16 cellular contexts compared by ENCODE assay signal in the genomic region with DNA sequence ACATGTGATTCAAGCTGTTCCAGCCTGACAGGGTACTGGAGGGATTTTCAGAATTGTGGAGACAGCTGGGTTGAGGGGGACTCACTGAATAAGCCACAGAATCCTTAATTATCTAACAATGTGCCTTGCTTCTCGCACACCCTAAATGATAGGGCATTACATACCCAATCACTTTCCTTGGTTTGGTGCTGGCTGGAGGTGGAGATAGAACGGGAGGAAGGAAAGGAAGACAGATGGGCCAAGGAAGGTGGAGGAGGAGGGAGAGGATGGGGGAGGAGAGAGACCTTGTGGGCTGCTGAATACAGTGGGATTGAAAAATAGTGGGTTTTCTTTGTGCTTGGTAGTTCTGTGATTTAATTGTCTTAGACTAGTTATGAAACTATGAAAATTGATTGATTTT. TPM values are rescaled to one million over a fixed set of nuclear protein-coding genes. Genes with fewer than 3 reads are reported as not detected.
DNase-seq lines count a peak whose midpoint lies in the region; ATAC-seq and TF ChIP-seq lines count a peak whose summit lies in the region.
"Had no signal": no experiment of that assay in that cellular context is flagged by ENCODE, and none has a peak within 500 bp of the region (broad histone marks: within the 10 kb centered on the region; RNA-seq: fewer than 3 reads in every experiment).

No MANE protein-coding gene starts in this region.

- H3K4me3 Mint-ChIP-seq in GM23338 (no peak overlapping the region), glutamatergic neuron (ENCODE audit: unreplicated experiment) (peak overlapping the region; percentile 70)
- no peak overlapping the region for H3K4me3 Mint-ChIP-seq in activated T-helper 2 cell treated with anti-CD3 and anti-CD28 coated beads, Interferon-gamma antibody, Interleukin-2, Interleukin-4, amounts not matched to agents 10 μg/mL and 5 μg/mL and 100 μg/mL, durations not matched to agents 14 hours and 24 hours and 36 hours (ENCODE audit: low read depth)

- ATAC-seq in GM23338, result peak; percentile 62
- ATAC-seq: GM12878, SK-N-SH treated with all-trans-retinoic acid at 6 μM for 48 hours had no signal

- intact Hi-C loops in activated T-helper 2 cell treated with anti-CD3 and anti-CD28 coated beads, Interferon-gamma antibody, Interleukin-2, Interleukin-4, amounts not matched to agents 10 μg/mL and 5 μg/mL and 100 μg/mL, durations not matched to agents 14 hours and 24 hours and 36 hours (cut with micrococcal nuclease), result no loop called here

- peaks cover 96% of the 10 kb centered on the region for H3K79me2 ChIP-seq in GM23338 (replicated peaks; ENCODE audit: insufficient read depth)
- no peaks in the 10 kb centered on the region for H3K79me2 ChIP-seq in SK-N-SH (ENCODE audit: insufficient read depth)

- TF ChIP-seq RAD21 in SK-N-SH (IDR thresholded peaks at IDR 0.05; ENCODE audit: low read length), result no peak

- H3K4me1 Mint-ChIP-seq in GM23338, result peaks cover 71% of the 10 kb centered on the region
- H3K4me1 Mint-ChIP-seq in glutamatergic neuron (ENCODE audit: low read depth, unreplicated experiment), result peaks cover 83% of the 10 kb centered on the region
- H3K4me1 Mint-ChIP-seq in activated T-helper 2 cell treated with anti-CD3 and anti-CD28 coated beads, Interferon-gamma antibody, Interleukin-2, Interleukin-4, amounts not matched to agents 10 μg/mL and 5 μg/mL and 100 μg/mL, durations not matched to agents 14 hours and 24 hours and 36 hours (ENCODE audit: low read depth), result peaks cover 4% of the 10 kb centered on the region

- peak overlapping the region; percentile 20 for H3K4me2 ChIP-seq in GM23338
- H3K4me2 ChIP-seq in SK-N-SH, result no peak overlapping the region
- H3K4me2 ChIP-seq: PC-9 had no signal

- POLR2A ChIA-PET in SK-N-SH (lab: Yijun Ruan, JAX), result no interaction called here

- H3K9me3 ChIP-seq in SK-N-SH, result no peaks in the 10 kb centered on the region

- H3K27ac ChIP-seq in GM23338 (ENCODE audit: low read depth) (no peak overlapping the region), SK-N-SH (ENCODE audit: low read depth in 2 of 2, low read length in 1 of 2) (no peak overlapping the region)
- H3K27ac ChIP-seq: PC-9 had no signal

- H3F3A ChIP-seq in GM23338 (replicated peaks; ENCODE audit: low read depth), result no peaks in the 10 kb centered on the region
- H3F3A ChIP-seq in SK-N-SH (replicated peaks; ENCODE audit: insufficient read depth), result no peaks in the 10 kb centered on the region

- no peak overlapping the region for H3K9ac ChIP-seq in SK-N-SH

- H3K36me3 ChIP-seq in GM23338 (ENCODE audit: insufficient read depth) (no peaks in the 10 kb centered on the region), SK-N-SH (replicated peaks in 1 of 2; ENCODE audit: control insufficient read depth in 1 of 2, insufficient read depth in 2 of 2, low read length in 1 of 2) (no peaks in the 10 kb centered on the region)

- DNase-seq in GM23338 (ENCODE audit: low spot score) (peak; percentile 40), NCI-H69 (lab: John Stamatoyannopoulos, UW) (peak; percentile 89), glutamatergic neuron (no peak), SK-N-DZ (ENCODE audit: low spot score) (no peak), DMS153 (lab: John Stamatoyannopoulos, UW) (no peak), SK-N-SH (no peak)
- DNase-seq in activated T-helper 2 cell treated with anti-CD3 and anti-CD28 coated beads, Interferon-gamma antibody, Interleukin-2, Interleukin-4, amounts not matched to agents 10 μg/mL and 5 μg/mL and 100 μg/mL, durations not matched to agents 14 hours and 24 hours and 36 hours (ENCODE audit: low spot score), result no peak
- DNase-seq: DMS53, HCEC 1CT, NCI-H1436, NCI-H2029 treated with DMSO at 0.1 percent for 48 hours, NCI-H2227 treated with DMSO at 0.1 percent for 48 hours, NCI-H526 treated with DMSO at 0.1 percent for 48 hours, PC-9 had no signal

- H3K9me2 ChIP-seq in GM23338 (ENCODE audit: insufficient read depth), result no peaks in the 10 kb centered on the region
- no peaks in the 10 kb centered on the region for H3K9me2 ChIP-seq in SK-N-SH

- TF ChIP-seq CTCF in GM23338 (conservative IDR thresholded peaks at IDR 0.05; ENCODE audit: low read depth in 2 of 2) (no peak), glutamatergic neuron (IDR thresholded peaks at IDR 0.05; ENCODE audit: partially characterized antibody, unreplicated experiment) (no peak), SK-N-SH (IDR thresholded peaks at IDR 0.05) (no peak)

- H3K36me3 Mint-ChIP-seq in GM23338 (ENCODE audit: low read depth) (no peaks in the 10 kb centered on the region), glutamatergic neuron (ENCODE audit: unreplicated experiment) (no peaks in the 10 kb centered on the region)
- no peaks in the 10 kb centered on the region for H3K36me3 Mint-ChIP-seq in activated T-helper 2 cell treated with anti-CD3 and anti-CD28 coated beads, Interferon-gamma antibody, Interleukin-2, Interleukin-4, amounts not matched to agents 10 μg/mL and 5 μg/mL and 100 μg/mL, durations not matched to agents 14 hours and 24 hours and 36 hours (ENCODE audit: low read depth)

- H3K27me3 Mint-ChIP-seq in GM23338 (ENCODE audit: insufficient read depth, low read depth, poor library complexity) (no peaks in the 10 kb centered on the region), glutamatergic neuron (ENCODE audit: unreplicated experiment) (no peaks in the 10 kb centered on the region)
- peaks cover 16% of the 10 kb centered on the region for H3K27me3 Mint-ChIP-seq in activated T-helper 2 cell treated with anti-CD3 and anti-CD28 coated beads, Interferon-gamma antibody, Interleukin-2, Interleukin-4, amounts not matched to agents 10 μg/mL and 5 μg/mL and 100 μg/mL, durations not matched to agents 14 hours and 24 hours and 36 hours (ENCODE audit: low read depth)

- no peak overlapping the region for H3K27ac Mint-ChIP-seq in GM23338
- peak overlapping the region; percentile 85 for H3K27ac Mint-ChIP-seq in glutamatergic neuron (ENCODE audit: unreplicated experiment)
- H3K27ac Mint-ChIP-seq in activated T-helper 2 cell treated with anti-CD3 and anti-CD28 coated beads, Interferon-gamma antibody, Interleukin-2, Interleukin-4, amounts not matched to agents 10 μg/mL and 5 μg/mL and 100 μg/mL, durations not matched to agents 14 hours and 24 hours and 36 hours, result no peak overlapping the region

- WGBS in SK-N-SH (ENCODE audit: low lambda C conversion rate), result 6% methylated on average over 2 of the region's 2 CpGs

- CTCF ChIA-PET in SK-N-SH (lab: Yijun Ruan, JAX), result no interaction called here

- H3K4me1 ChIP-seq in GM23338 (ENCODE audit: insufficient read depth) (peaks cover 43% of the 10 kb centered on the region), SK-N-SH (ENCODE audit: control insufficient read depth in 1 of 2, insufficient read depth in 2 of 2, low read depth in 1 of 2, low read length in 1 of 2) (no peaks in the 10 kb centered on the region)

- H3K4me3 ChIP-seq in GM23338, result no peak overlapping the region
- no peak overlapping the region for H3K4me3 ChIP-seq in SK-N-SH (ENCODE audit: low read depth in 2 of 2, low read length in 1 of 2)
- H3K4me3 ChIP-seq: GM12878, PC-9 had no signal

- H3K9me3 Mint-ChIP-seq in GM23338, result no peaks in the 10 kb centered on the region
- H3K9me3 Mint-ChIP-seq in glutamatergic neuron (ENCODE audit: unreplicated experiment), result peaks cover 6% of the 10 kb centered on the region
- H3K9me3 Mint-ChIP-seq in activated T-helper 2 cell treated with anti-CD3 and anti-CD28 coated beads, Interferon-gamma antibody, Interleukin-2, Interleukin-4, amounts not matched to agents 10 μg/mL and 5 μg/mL and 100 μg/mL, durations not matched to agents 14 hours and 24 hours and 36 hours, result no peaks in the 10 kb centered on the region

- TF ChIP-seq EP300 in SK-N-SH (IDR thresholded peaks at IDR 0.05; ENCODE audit: borderline replicate concordance in 1 of 2, low read depth in 1 of 2, low read length in 1 of 2), result no peak

- H2AFZ ChIP-seq in GM23338, result no peak overlapping the region
- no peak overlapping the region for H2AFZ ChIP-seq in SK-N-SH (ENCODE audit: low read depth)
- H2AFZ ChIP-seq: PC-9 had no signal

- peaks cover 4% of the 10 kb centered on the region; the same call in 1 of the 2 replicates for H4K20me1 ChIP-seq in GM23338 (replicated peaks; ENCODE audit: insufficient read depth)
- no peaks in the 10 kb centered on the region for H4K20me1 ChIP-seq in SK-N-SH (ENCODE audit: insufficient read depth)

- H3K27me3 ChIP-seq in GM23338 (ENCODE audit: insufficient read depth) (no peaks in the 10 kb centered on the region), SK-N-SH (ENCODE audit: insufficient read depth) (peaks cover 28% of the 10 kb centered on the region; the same call in 1 of the 2 replicates)

TF ChIP-seq in GM23338, 12 proteins besides CTCF, POLR2A, EP300 and RAD21 (continues in another document):
- no peak for TF ChIP-seq POLR2AphosphoS5 (IDR thresholded peaks at IDR 0.05; ENCODE audit: low read depth)
- TF ChIP-seq ZNF114 (CRISPR knock-in tag; IDR thresholded peaks at IDR 0.05), result no peak
- no peak for TF ChIP-seq ZNF331 (CRISPR knock-in tag; IDR thresholded peaks at IDR 0.05; ENCODE audit: low read depth)

TF ChIP-seq in SK-N-SH, 30 proteins besides CTCF, POLR2A, EP300 and RAD21:
- no peak for TF ChIP-seq RXRA (IDR thresholded peaks at IDR 0.05; ENCODE audit: borderline replicate concordance, low read depth)
- TF ChIP-seq TCF12 (IDR thresholded peaks at IDR 0.05), result no peak
- no peak for TF ChIP-seq USF1 (IDR thresholded peaks at IDR 0.05; ENCODE audit: borderline replicate concordance, low read depth)
- no peak for TF ChIP-seq YY1 (IDR thresholded peaks at IDR 0.05; ENCODE audit: low read depth)

RNA-seq across cellular contexts. Expression of gene PELI2, which starts 20.8 kb away (rescaled TPM):
- 23.7 and 24.5 TPM in 2 replicates for total RNA-seq in GM23338 (2014; rRNA removed; shearing (Covaris generic))
- polyA plus RNA-seq in GM23338 (2016; fragmentation: Nextera tagmentation; extraction: Ambion mirVana) (7.9 and 8.0 TPM in 2 replicates), SK-N-SH (2012; rRNA removed) (not detected in 2 replicates)
- total RNA-seq in glutamatergic neuron (ENCODE audit: unreplicated experiment), result 158 TPM
- 25.3 and 28.9 TPM in 2 replicates for polyA plus RNA-seq in SK-N-DZ (2014; cell fraction: cytosol; rRNA removed)
- polyA plus RNA-seq in SK-N-DZ (2014; cell fraction: nucleus; rRNA removed), result 31.8 and 44.2 TPM in 2 replicates
- 2.3 and 2.8 TPM in 2 replicates for total RNA-seq in activated T-helper 2 cell treated with anti-CD3 and anti-CD28 coated beads, Interferon-gamma antibody, Interleukin-2, Interleukin-4, amounts not matched to agents 10 μg/mL and 5 μg/mL and 100 μg/mL, durations not matched to agents 14 hours and 24 hours and 36 hours
- polyA plus RNA-seq in SK-N-SH (2012; cell fraction: cytosol; rRNA removed), result not detected in 2 replicates
- polyA plus RNA-seq in SK-N-SH (2012; cell fraction: nucleus; rRNA removed), result not detected in 2 replicates

Comparison
In these comparisons a context has a peak if more than half of its experiments do, and no peak if none do; other contexts are left out.
1. DNase-seq: peak in GM23338 (single experiment) and NCI-H69 (single experiment); none in glutamatergic neuron (single experiment), SK-N-DZ (single experiment), activated T-helper 2 cell treated with anti-CD3 and anti-CD28 coated beads, Interferon-gamma antibody, Interleukin-2, Interleukin-4, amounts not matched to agents 10 μg/mL and 5 μg/mL and 100 μg/mL, durations not matched to agents 14 hours and 24 hours and 36 hours (single experiment), DMS153 (single experiment) and SK-N-SH (single experiment).